ENCODE assay signal across 21 cellular contexts in the genomic region with DNA sequence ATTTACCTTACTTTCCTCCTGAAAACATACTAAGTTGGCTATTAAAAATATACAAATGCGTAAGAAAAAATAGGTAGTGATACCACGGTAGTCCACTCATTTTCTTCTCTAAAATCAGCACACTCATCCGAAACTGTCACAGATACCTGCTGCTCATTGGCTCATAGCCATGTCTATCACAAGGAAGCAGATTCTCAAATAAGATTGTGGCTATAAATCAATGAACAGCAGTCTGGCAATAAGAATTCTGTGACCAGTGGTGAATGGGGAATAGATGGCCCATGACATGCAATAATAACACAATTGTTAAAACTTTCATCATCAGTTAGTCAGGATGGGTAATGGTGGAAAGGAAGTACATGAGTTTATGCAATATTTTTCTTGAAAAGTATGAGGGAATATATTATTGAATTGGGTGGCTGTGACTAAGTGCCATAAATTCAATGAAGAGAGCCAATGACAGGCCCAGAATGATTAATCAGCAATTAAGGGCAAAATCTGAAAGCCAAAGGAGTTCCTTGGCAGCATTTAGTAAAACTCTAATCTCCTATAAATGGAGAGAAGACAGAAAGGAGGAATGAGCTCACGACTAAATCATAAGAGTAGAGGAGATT.
DNase-seq lines count a peak whose midpoint lies in the region; ATAC-seq, FAIRE-seq and TF ChIP-seq lines count a peak whose summit lies in the region.
"Had no signal": no experiment of that assay in that cellular context is flagged by ENCODE, and none has a peak within 500 bp of the region (broad histone marks: within the 10 kb centered on the region; RNA-seq: fewer than 3 reads in every experiment).

No MANE protein-coding gene starts in this region.

- ATAC-seq in foreskin keratinocyte (peak; percentile 44), GM19023 (IDR thresholded peaks at IDR 0.05; ENCODE audit: unreplicated experiment) (no peak), GM19324 (IDR thresholded peaks at IDR 0.05; ENCODE audit: low FRiP score, unreplicated experiment) (no peak), GM18909 (IDR thresholded peaks at IDR 0.05; ENCODE audit: poor library complexity, unreplicated experiment) (no peak)
- ATAC-seq: activated CD8-positive, alpha-beta T cell treated with anti-CD3 and anti-CD28 coated beads, Interleukin-2, amount 10 ng/mL, durations not matched to agents 7 days and 5 days; gastroesophageal sphincter; natural killer cell had no signal

- H3K79me2 ChIP-seq in astrocyte (ENCODE audit: insufficient read depth, low read length): no peaks in the 10 kb centered on the region

- H3K27me3 Mint-ChIP-seq in HFFc6 (ENCODE audit: insufficient read depth): no peaks in the 10 kb centered on the region
- no peaks in the 10 kb centered on the region for H3K27me3 Mint-ChIP-seq in astrocyte (ENCODE audit: low read depth, unreplicated experiment)
- H3K27me3 Mint-ChIP-seq: activated naive CD4-positive, alpha-beta T cell treated with anti-CD3 and anti-CD28 coated beads, Interleukin-2, amount 10 ng/mL, durations not matched to agents 7 days and 5 days had no signal

- H3K4me1 Mint-ChIP-seq in HFFc6 (ENCODE audit: low read depth) (peaks cover 41% of the 10 kb centered on the region), astrocyte (ENCODE audit: low read depth, unreplicated experiment) (no peaks in the 10 kb centered on the region)
- H3K4me1 Mint-ChIP-seq: activated naive CD4-positive, alpha-beta T cell treated with anti-CD3 and anti-CD28 coated beads, Interleukin-2, amount 10 ng/mL, durations not matched to agents 7 days and 5 days; CD4-positive, CD25-positive, alpha-beta regulatory T cell; natural killer cell had no signal

- H4K20me1 ChIP-seq in astrocyte (ENCODE audit: insufficient read depth, low read length): no peaks in the 10 kb centered on the region

- H3K4me1 ChIP-seq in astrocyte (ENCODE audit: insufficient read depth, low read length): no peaks in the 10 kb centered on the region
- peaks cover 6% of the 10 kb centered on the region for H3K4me1 ChIP-seq in foreskin keratinocyte
- H3K4me1 ChIP-seq: gastroesophageal sphincter, SJCRH30 had no signal

- H3K27me3 ChIP-seq in astrocyte (ENCODE audit: insufficient read depth, low read length) (no peaks in the 10 kb centered on the region), foreskin keratinocyte (no peaks in the 10 kb centered on the region)
- H3K27me3 ChIP-seq: gastroesophageal sphincter, SJCRH30 had no signal

- peaks cover 1% of the 10 kb centered on the region for H3K9me3 Mint-ChIP-seq in HFFc6
- H3K9me3 Mint-ChIP-seq in astrocyte (ENCODE audit: unreplicated experiment): peaks cover 1% of the 10 kb centered on the region
- H3K9me3 Mint-ChIP-seq: activated naive CD4-positive, alpha-beta T cell treated with anti-CD3 and anti-CD28 coated beads, Interleukin-2, amount 10 ng/mL, durations not matched to agents 7 days and 5 days had no signal

- H3K36me3 Mint-ChIP-seq in HFFc6 (ENCODE audit: low read depth): peaks cover 10% of the 10 kb centered on the region
- H3K36me3 Mint-ChIP-seq in astrocyte (ENCODE audit: low read depth, unreplicated experiment): no peaks in the 10 kb centered on the region
- H3K36me3 Mint-ChIP-seq: activated naive CD4-positive, alpha-beta T cell treated with anti-CD3 and anti-CD28 coated beads, Interleukin-2, amount 10 ng/mL, durations not matched to agents 7 days and 5 days; CD4-positive, CD25-positive, alpha-beta regulatory T cell; natural killer cell had no signal

- no peak overlapping the region for H3K4me3 Mint-ChIP-seq in HFFc6
- no peak overlapping the region for H3K4me3 Mint-ChIP-seq in astrocyte (ENCODE audit: unreplicated experiment)
- H3K4me3 Mint-ChIP-seq: activated CD8-positive, alpha-beta T cell treated with anti-CD3 and anti-CD28 coated beads, Interleukin-2, amount 10 ng/mL, durations not matched to agents 7 days and 5 days; activated naive CD4-positive, alpha-beta T cell treated with anti-CD3 and anti-CD28 coated beads, Interleukin-2, amount 10 ng/mL, durations not matched to agents 7 days and 5 days; CD4-positive, CD25-positive, alpha-beta regulatory T cell; natural killer cell had no signal

- H3K27ac Mint-ChIP-seq in HFFc6 (peak overlapping the region; percentile 69), astrocyte (ENCODE audit: unreplicated experiment) (no peak overlapping the region)
- H3K27ac Mint-ChIP-seq: activated CD8-positive, alpha-beta T cell treated with anti-CD3 and anti-CD28 coated beads, Interleukin-2, amount 10 ng/mL, durations not matched to agents 7 days and 5 days; activated naive CD4-positive, alpha-beta T cell treated with anti-CD3 and anti-CD28 coated beads, Interleukin-2, amount 10 ng/mL, durations not matched to agents 7 days and 5 days; CD4-positive, CD25-positive, alpha-beta regulatory T cell; natural killer cell had no signal

- FAIRE-seq in astrocyte (lab: Jason Lieb, UNC): peak; percentile 73
- FAIRE-seq: endometrium had no signal

- no peak overlapping the region for H3K4me2 ChIP-seq in astrocyte (ENCODE audit: low read length)

- H3K9me3 ChIP-seq in astrocyte (ENCODE audit: insufficient read depth, low read depth, low read length): no peaks in the 10 kb centered on the region
- H3K9me3 ChIP-seq: SJCRH30 had no signal

- H3K9ac ChIP-seq in astrocyte (ENCODE audit: low read length): no peak overlapping the region

- H3K4me3 ChIP-seq in astrocyte (ENCODE audit: insufficient read depth, low read depth, low read length): no peak overlapping the region
- H3K4me3 ChIP-seq: gastroesophageal sphincter, SJCRH30, skin epidermis had no signal

- no peaks in the 10 kb centered on the region for H3K36me3 ChIP-seq in astrocyte (ENCODE audit: insufficient read depth, low read length)
- H3K36me3 ChIP-seq: gastroesophageal sphincter, SJCRH30 had no signal

- H2AFZ ChIP-seq in astrocyte (ENCODE audit: low read depth, low read length): no peak overlapping the region

- H3K27ac ChIP-seq in astrocyte (ENCODE audit: low read depth, low read length) (no peak overlapping the region), foreskin keratinocyte (no peak overlapping the region)
- H3K27ac ChIP-seq: gastroesophageal sphincter, SJCRH30, skin epidermis had no signal

- peak; percentile 41 for DNase-seq in AG08395 (ENCODE audit: low spot score)
- DNase-seq in HFFc6: peak; percentile 8
- DNase-seq in astrocyte (ENCODE audit: low read depth): peak; percentile 35
- peak in 1 of 2 donors; percentile 35 for DNase-seq in foreskin keratinocyte
- DNase-seq in NCI-H345 treated with DMSO at 0.1 percent for 48 hours (lab: John Stamatoyannopoulos, UW; ENCODE audit: unreplicated experiment): no peak
- DNase-seq: activated CD4-positive, CD25-positive, alpha-beta regulatory T cell; activated CD8-positive, alpha-beta T cell treated with anti-CD3 and anti-CD28 coated beads, Interleukin-2, amount 10 ng/mL, durations not matched to agents 7 days and 5 days; activated naive CD4-positive, alpha-beta T cell treated with anti-CD3 and anti-CD28 coated beads, Interleukin-2, amount 10 ng/mL, durations not matched to agents 7 days and 5 days; activated T-cell treated with anti-CD3 and anti-CD28 coated beads, Interleukin-2, amount 50 U/mL, for 48 hours; aorta; CD4-positive, CD25-positive, alpha-beta regulatory T cell; natural killer cell; NCI-H2171 treated with DMSO at 0.1 percent for 48 hours; NCI-H82; SJCRH30 had no signal

- TF ChIP-seq CTCF in HFFc6 (IDR thresholded peaks at IDR 0.05) (no peak), astrocyte (IDR thresholded peaks at IDR 0.05; ENCODE audit: insufficient read depth, low read depth, low read length) (no peak), foreskin keratinocyte (conservative IDR thresholded peaks at IDR 0.05) (no peak)
